In the genomic region with DNA sequence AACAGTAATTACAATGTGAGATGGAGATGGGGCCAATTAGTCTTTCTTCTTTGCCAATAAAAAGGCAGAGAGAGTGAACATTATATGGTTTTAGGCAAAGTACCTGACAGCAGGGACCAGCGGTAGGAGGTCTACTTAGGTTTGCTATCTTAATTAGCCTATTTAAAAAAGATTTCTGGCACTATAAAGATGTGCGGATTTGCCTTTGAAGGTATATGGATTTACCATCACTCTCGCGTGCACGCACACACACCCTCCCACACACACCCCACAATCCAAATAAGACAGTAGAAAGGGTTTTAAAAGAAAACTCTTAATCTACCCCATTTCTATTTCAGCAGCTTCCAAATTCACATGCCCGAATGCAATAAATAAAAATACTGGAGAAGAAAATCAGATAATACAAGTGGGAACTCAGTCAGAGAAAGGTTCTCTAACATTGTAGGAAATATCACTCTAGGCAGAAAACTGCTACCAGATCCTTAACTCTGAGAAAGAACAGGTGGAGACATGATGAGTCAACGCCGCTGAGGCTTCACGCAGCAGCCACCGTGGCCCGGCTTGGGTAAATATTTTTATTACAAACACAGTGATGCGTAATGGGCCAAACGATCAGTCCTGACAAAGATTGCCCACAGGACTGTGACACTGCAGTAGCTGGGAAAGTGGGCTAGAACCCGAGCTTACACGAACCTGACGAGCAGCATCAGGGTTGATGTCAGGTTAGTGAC, we compare ENCODE assay signal across 8 cellular contexts.
A peak's percentile ranks its signal among the peaks of the same experiment; 100 is the strongest.
DNase-seq lines count a peak whose midpoint lies in the region; TF ChIP-seq lines count a peak whose summit lies in the region.

No MANE protein-coding gene starts in this region.

- H3K79me2 ChIP-seq in mammary epithelial cell (ENCODE audit: insufficient read depth, low read length) (no peaks in the 10 kb centered on the region), smooth muscle cell (ENCODE audit: low read depth) (no peaks in the 10 kb centered on the region)

- BruUV-seq in Calu3 (replicated peaks; lab: Mats Ljungman, UMichigan) (no TSS peak), mammary epithelial cell (replicated peaks; lab: Mats Ljungman, UMichigan) (no TSS peak)

- H4K20me1 ChIP-seq in mammary epithelial cell (ENCODE audit: insufficient read depth, low read length) (no peaks in the 10 kb centered on the region), smooth muscle cell (ENCODE audit: low read depth) (peaks cover 6% of the 10 kb centered on the region)

- no peak overlapping the region for H3K9ac ChIP-seq in mammary epithelial cell (ENCODE audit: insufficient read depth, low read length)
- no peak overlapping the region for H3K9ac ChIP-seq in smooth muscle cell (ENCODE audit: low read depth)

- H3K36me3 ChIP-seq in mammary epithelial cell (ENCODE audit: insufficient read depth, low read length) (no peaks in the 10 kb centered on the region), smooth muscle cell (ENCODE audit: low read depth) (no peaks in the 10 kb centered on the region), HAP-1 (replicated peaks) (no peaks in the 10 kb centered on the region)

- H3K9me3 ChIP-seq in mammary epithelial cell (replicated peaks; ENCODE audit: insufficient read depth, low read length) = peaks cover 6% of the 10 kb centered on the region
- H3K9me3 ChIP-seq in smooth muscle cell (replicated peaks; ENCODE audit: low read depth) = no peaks in the 10 kb centered on the region
- H3K9me3 ChIP-seq in HAP-1 = no peaks in the 10 kb centered on the region

- H3K27me3 ChIP-seq in mammary epithelial cell (ENCODE audit: insufficient read depth, low read length) (no peaks in the 10 kb centered on the region), smooth muscle cell (ENCODE audit: low read depth) (no peaks in the 10 kb centered on the region), HAP-1 (ENCODE audit: low read depth) (no peaks in the 10 kb centered on the region)

- H2AFZ ChIP-seq in mammary epithelial cell (ENCODE audit: low read depth, low read length) (no peak overlapping the region), smooth muscle cell (ENCODE audit: low read depth) (no peak overlapping the region)

- peaks cover 4% of the 10 kb centered on the region for H3K9me3 Mint-ChIP-seq in Calu3 (ENCODE audit: low read depth, unreplicated experiment)
- H3K9me3 Mint-ChIP-seq in nephron = no peaks in the 10 kb centered on the region

- H3K4me3 ChIP-seq in mammary epithelial cell (replicated peaks in 1 of 3; ENCODE audit: insufficient read depth in 1 of 3, low read depth in 2 of 3, low read length in 3 of 3) (no peak overlapping the region), smooth muscle cell (no peak overlapping the region), HAP-1 (no peak overlapping the region)

- no peaks in the 10 kb centered on the region for H3K4me1 ChIP-seq in mammary epithelial cell (ENCODE audit: insufficient read depth, low read length)
- H3K4me1 ChIP-seq in smooth muscle cell (ENCODE audit: low read depth) = peaks cover 13% of the 10 kb centered on the region
- H3K4me1 ChIP-seq in HAP-1 = no peaks in the 10 kb centered on the region

- in situ Hi-C loops in mammary epithelial cell (cut with MboI; ENCODE audit: low sequenced_read_pairs in 2 of 2) (no loop called here), HAP-1 (cut with MboI; ENCODE audit: low sequenced_read_pairs) (loop anchor here (10.0 kb wide), 1 partner anchor 57 kb away; no protein-coding TSS in a partner anchor)

- H3F3A ChIP-seq in smooth muscle cell (ENCODE audit: low read depth) = no peaks in the 10 kb centered on the region

- TF ChIP-seq CTCF in Calu3 (IDR thresholded peaks at IDR 0.05; ENCODE audit: unreplicated experiment) (no peak), mammary epithelial cell (conservative IDR thresholded peaks at IDR 0.05 in 1 of 2, IDR thresholded peaks at IDR 0.05 in 1 of 2; ENCODE audit: extremely low read depth in 1 of 2, insufficient read depth in 1 of 2, low read depth in 1 of 2, low read length in 2 of 2) (no peak), nephron (IDR thresholded peaks at IDR 0.05; ENCODE audit: unreplicated experiment in 3 of 3) (no peak), smooth muscle cell (IDR thresholded peaks at IDR 0.05; ENCODE audit: borderline replicate concordance, insufficient read depth, poor library complexity, severe bottlenecking) (no peak)

- H3K4me3 Mint-ChIP-seq in Calu3 (ENCODE audit: low read depth, unreplicated experiment) (no peak overlapping the region), nephron (peak overlapping the region; percentile 2 to 33 (median 3))

- H3K27ac Mint-ChIP-seq in Calu3 (ENCODE audit: unreplicated experiment) = no peak overlapping the region
- peak overlapping the region; percentile 0 to 9 (median 9) for H3K27ac Mint-ChIP-seq in nephron

- H3K36me3 Mint-ChIP-seq in Calu3 (ENCODE audit: insufficient read depth, unreplicated experiment) = no peaks in the 10 kb centered on the region
- H3K36me3 Mint-ChIP-seq in nephron (ENCODE audit: low read depth) = peaks cover 4% of the 10 kb centered on the region

- DNase-seq in Calu3 (peak; percentile 23), NCI-H2081 treated with DMSO at 0.1 percent for 48 hours (lab: John Stamatoyannopoulos, UW) (peak; percentile 74), mammary epithelial cell (peak; percentile 20), posterior vena cava (ENCODE audit: low spot score) (no peak), smooth muscle cell (lab: John Stamatoyannopoulos, UW; ENCODE audit: unreplicated experiment) (no peak), NCI-H82 (lab: John Stamatoyannopoulos, UW) (no peak), HAP-1 (ENCODE audit: low spot score in 2 of 2) (no peak)

- 83% methylated on average over 15 of the region's 16 CpGs for WGBS in mammary epithelial cell (ENCODE audit: low coverage, missing lambda C conversion rate)
- WGBS in smooth muscle cell (ENCODE audit: low lambda C conversion rate) = 46% methylated on average over 16 of the region's 16 CpGs

- dilution Hi-C loops in mammary epithelial cell (cut with HindIII; ENCODE audit: low sequenced_read_pairs) = no loop called here

- peaks cover 9% of the 10 kb centered on the region for H3K4me1 Mint-ChIP-seq in Calu3 (ENCODE audit: low read depth, unreplicated experiment)
- H3K4me1 Mint-ChIP-seq in nephron = peaks cover 18% of the 10 kb centered on the region

- intact Hi-C loops in Calu3 (cut with micrococcal nuclease; ENCODE audit: unreplicated experiment) = no loop called here
- intact Hi-C loops in mammary epithelial cell (cut with micrococcal nuclease) = no loop called here
- intact Hi-C loops in posterior vena cava (cut with DNase I) = no loop called here

- CTCF ChIA-PET in Calu3 (lab: Charles Lee) = interaction anchor here (0.8 kb wide), 1 partner anchor 9 kb away, joined by 8 read pairs; no protein-coding TSS in a partner anchor
- CTCF ChIA-PET in mammary epithelial cell (lab: Charles Lee; ENCODE audit: low non-redundant PET) = no interaction called here

- H3K27me3 Mint-ChIP-seq in Calu3 (ENCODE audit: unreplicated experiment) (no peaks in the 10 kb centered on the region), nephron (ENCODE audit: low read depth) (peaks cover 3% of the 10 kb centered on the region)

- H3K27ac ChIP-seq in mammary epithelial cell (ENCODE audit: insufficient read depth, low read depth, low read length) = no peak overlapping the region
- H3K27ac ChIP-seq in smooth muscle cell (ENCODE audit: low read depth) = no peak overlapping the region

- H3K4me2 ChIP-seq in mammary epithelial cell (ENCODE audit: insufficient read depth, low read depth, low read length) (no peak overlapping the region), smooth muscle cell (no peak overlapping the region)

Comparison
In these comparisons a context has a peak if more than half of its experiments do, and no peak if none do; other contexts are left out.
1. DNase-seq: peak in Calu3 (single experiment), NCI-H2081 treated with DMSO at 0.1 percent for 48 hours (single experiment) and mammary epithelial cell (single experiment); none in posterior vena cava (single experiment), smooth muscle cell (single experiment), NCI-H82 (single experiment) and HAP-1 (0 of 2).